In genomic region chr1:7970250-7970649, GRCh38 we compare ENCODE assay signal across 23 cellular contexts. TPM values are rescaled to one million over a fixed set of nuclear protein-coding genes. Genes with fewer than 3 reads are reported as not detected.
"Had no signal": no experiment of that assay in that cellular context is flagged by ENCODE, and none has a peak within 500 bp of the region (broad histone marks: within the 10 kb centered on the region; RNA-seq: fewer than 3 reads in every experiment).

No MANE protein-coding gene starts in this region.

- H3K9me3 ChIP-seq: esophagus squamous epithelium, left ventricle myocardium inferior, neutrophil, upper lobe of left lung had no signal

- H3K27me3 ChIP-seq: esophagus squamous epithelium, hepatocyte, neutrophil, upper lobe of left lung had no signal

- H3K9me3 Mint-ChIP-seq: activated naive CD4-positive, alpha-beta T cell treated with anti-CD3 and anti-CD28 coated beads, Interleukin-2, amount 10 ng/mL, durations not matched to agents 7 days and 5 days; activated T-helper 17 cell treated with anti-CD3 and anti-CD28 coated beads, Interleukin-2, amount 50 U/mL, for 72 hours; brain; naive thymus-derived CD8-positive, alpha-beta T cell; T-cell had no signal

- H3K27ac Mint-ChIP-seq: activated naive CD4-positive, alpha-beta T cell treated with anti-CD3 and anti-CD28 coated beads, Interleukin-2, amount 10 ng/mL, durations not matched to agents 7 days and 5 days; activated T-helper 17 cell treated with anti-CD3 and anti-CD28 coated beads, Interleukin-2, amount 50 U/mL, for 72 hours; brain; T-cell had no signal

- ATAC-seq: activated T-helper 17 cell treated with anti-CD3 and anti-CD28 coated beads, Interleukin-2, amount 50 U/mL, for 72 hours; naive thymus-derived CD8-positive, alpha-beta T cell; T-cell had no signal

- DNase-seq: activated CD4-positive, alpha-beta T cell treated with anti-CD3 and anti-CD28 coated beads for 4 hours; activated CD8-positive, alpha-beta memory T cell treated with anti-CD3 and anti-CD28 coated beads, Interleukin-2, amount 50 U/mL, for 48 hours; activated naive CD4-positive, alpha-beta T cell treated with anti-CD3 and anti-CD28 coated beads, Interleukin-2, amount 10 ng/mL, durations not matched to agents 7 days and 5 days; amniotic stem cell; cortex of kidney; effector CD4-positive, alpha-beta T cell; esophagus squamous epithelium; islet precursor cell; left ventricle myocardium inferior; mesenchymal stem cell; naive thymus-derived CD8-positive, alpha-beta T cell; stimulated activated CD4-positive, alpha-beta T cell treated with anti-CD3 and anti-CD28 coated beads, Interleukin-2, amount 100 ng/mL, for 48 hours; stimulated activated naive CD4-positive, alpha-beta T cell treated with Interleukin-2 at 50 U/mL for 16 hours; T-cell; T1000; upper lobe of left lung; WERI-Rb-1 had no signal

- H3K4me3 Mint-ChIP-seq: activated naive CD4-positive, alpha-beta T cell treated with anti-CD3 and anti-CD28 coated beads, Interleukin-2, amount 10 ng/mL, durations not matched to agents 7 days and 5 days; activated T-helper 17 cell treated with anti-CD3 and anti-CD28 coated beads, Interleukin-2, amount 50 U/mL, for 72 hours; brain; naive thymus-derived CD8-positive, alpha-beta T cell; T-cell had no signal

- H3K4me3 ChIP-seq: esophagus squamous epithelium, hepatocyte, left ventricle myocardium inferior, SK-N-MC, upper lobe of left lung had no signal

- H3K27me3 Mint-ChIP-seq: activated naive CD4-positive, alpha-beta T cell treated with anti-CD3 and anti-CD28 coated beads, Interleukin-2, amount 10 ng/mL, durations not matched to agents 7 days and 5 days; activated T-helper 17 cell treated with anti-CD3 and anti-CD28 coated beads, Interleukin-2, amount 50 U/mL, for 72 hours; brain; naive thymus-derived CD8-positive, alpha-beta T cell; T-cell had no signal

RNA-seq across cellular contexts. Expression of gene TNFRSF9, which starts 29.6 kb away (rescaled TPM):
- total RNA-seq: left ventricle myocardium inferior, temporal lobe had no signal
